Comparison of ENCODE assay signal across 8 cellular contexts in genomic region chr10:22086730-22087364, GRCh38.
DNase-seq lines count a peak whose midpoint lies in the region; ATAC-seq and TF ChIP-seq lines count a peak whose summit lies in the region.

No MANE protein-coding gene starts in this region.

- no peak for TF ChIP-seq CTCF in HFFc6 (IDR thresholded peaks at IDR 0.05)
- no peak for TF ChIP-seq CTCF in left ventricle myocardium inferior (IDR thresholded peaks at IDR 0.05; ENCODE audit: borderline replicate concordance)
- no peak for TF ChIP-seq CTCF in gastrocnemius medialis (IDR thresholded peaks at IDR 0.05 in 4 of 5, conservative IDR thresholded peaks at IDR 0.05 in 1 of 5)
- no peak for TF ChIP-seq CTCF in CD8-positive, alpha-beta T cell (IDR thresholded peaks at IDR 0.05)

- DNase-seq in HFFc6 (peak; percentile 47), SJCRH30 (peak; percentile 48 to 70), left ventricle myocardium inferior (peak; percentile 90), gastrocnemius medialis (peak; percentile 85 to 86), COLO829 (ENCODE audit: low spot score) (no peak), GDM1 (lab: John Stamatoyannopoulos, UW) (no peak)
- no peak for DNase-seq in CD8-positive, alpha-beta T cell

- no peak for TF ChIP-seq POLR2A in gastrocnemius medialis (IDR thresholded peaks at IDR 0.05)

- H3K9me3 ChIP-seq in SJCRH30 (replicated peaks) (no peaks in the 10 kb centered on the region), left ventricle myocardium inferior (replicated peaks) (peaks cover 3% of the 10 kb centered on the region), gastrocnemius medialis (no peaks in the 10 kb centered on the region)
- H3K9me3 ChIP-seq in CD8-positive, alpha-beta T cell (ENCODE audit: low read length), result no peaks in the 10 kb centered on the region

- H3K27ac ChIP-seq in SJCRH30 (no peak overlapping the region), left ventricle myocardium inferior (replicated peaks) (peak overlapping the region; percentile 68), gastrocnemius medialis (peak overlapping the region; percentile 62 to 72 (median 70))
- no peak overlapping the region for H3K27ac ChIP-seq in CD8-positive, alpha-beta T cell (ENCODE audit: low read depth, low read length)

- H3K36me3 ChIP-seq in SJCRH30 (no peaks in the 10 kb centered on the region), left ventricle myocardium inferior (no peaks in the 10 kb centered on the region), gastrocnemius medialis (no peaks in the 10 kb centered on the region)
- no peaks in the 10 kb centered on the region for H3K36me3 ChIP-seq in CD8-positive, alpha-beta T cell (ENCODE audit: insufficient read depth, low read length)

- ATAC-seq in gastrocnemius medialis (peak; percentile 99), HG03520 (IDR thresholded peaks at IDR 0.05; ENCODE audit: unreplicated experiment) (no peak)
- no peak for ATAC-seq in CD8-positive, alpha-beta T cell

- H3K9me3 Mint-ChIP-seq in HFFc6, result no peaks in the 10 kb centered on the region
- H3K9me3 Mint-ChIP-seq in CD8-positive, alpha-beta T cell, result no peaks in the 10 kb centered on the region

- CTCF ChIA-PET in CD8-positive, alpha-beta T cell (lab: Charles Lee), result no interaction called here

- in situ Hi-C loops in gastrocnemius medialis (cut with MboI; ENCODE audit: low sequenced_read_pairs in 4 of 4), result no loop called here

- no peaks in the 10 kb centered on the region; the same call in 1 of the 2 replicates for H3K27me3 Mint-ChIP-seq in HFFc6 (ENCODE audit: insufficient read depth)
- peaks cover 25% of the 10 kb centered on the region for H3K27me3 Mint-ChIP-seq in CD8-positive, alpha-beta T cell (ENCODE audit: low read depth)

- no peak overlapping the region; the same call in 1 of the 2 replicates for H3K4me3 Mint-ChIP-seq in HFFc6
- no peak overlapping the region for H3K4me3 Mint-ChIP-seq in CD8-positive, alpha-beta T cell

- H3K36me3 Mint-ChIP-seq in HFFc6 (ENCODE audit: low read depth), result no peaks in the 10 kb centered on the region
- H3K36me3 Mint-ChIP-seq in CD8-positive, alpha-beta T cell, result no peaks in the 10 kb centered on the region

- H3K4me3 ChIP-seq in SJCRH30 (no peak overlapping the region), left ventricle myocardium inferior (no peak overlapping the region), gastrocnemius medialis (peak overlapping the region in 3 of 4 donors; percentile 6 to 32 (median 12))
- H3K4me3 ChIP-seq in CD8-positive, alpha-beta T cell (ENCODE audit: low read depth, low read length), result no peak overlapping the region

- peaks cover 6% of the 10 kb centered on the region for H3K4me1 Mint-ChIP-seq in HFFc6 (ENCODE audit: low read depth)
- no peaks in the 10 kb centered on the region for H3K4me1 Mint-ChIP-seq in CD8-positive, alpha-beta T cell (ENCODE audit: low read depth)

- POLR2A ChIA-PET in CD8-positive, alpha-beta T cell (lab: Charles Lee), result no interaction called here

- H3K27me3 ChIP-seq in SJCRH30 (no peaks in the 10 kb centered on the region), left ventricle myocardium inferior (ENCODE audit: low read depth) (no peaks in the 10 kb centered on the region), gastrocnemius medialis (no peaks in the 10 kb centered on the region)
- no peaks in the 10 kb centered on the region for H3K27me3 ChIP-seq in CD8-positive, alpha-beta T cell (ENCODE audit: insufficient read depth, low read length)

- H3K27ac Mint-ChIP-seq in HFFc6, result no peak overlapping the region
- no peak overlapping the region for H3K27ac Mint-ChIP-seq in CD8-positive, alpha-beta T cell

- intact Hi-C loops in left ventricle myocardium inferior (cut with micrococcal nuclease), result no loop called here
- intact Hi-C loops in gastrocnemius medialis (cut with DNase I; ENCODE audit: low total_unique reads), result loop anchor here (2.0 to 10.0 kb wide), 3 partner anchors 84 to 238 kb away; partner anchors contain the start of genes BMI1 and DNAJC1
- intact Hi-C loops in CD8-positive, alpha-beta T cell (cut with DNase I, micrococcal nuclease), result no loop called here

- H3K4me1 ChIP-seq in SJCRH30 (peaks cover 4% of the 10 kb centered on the region; the same call in 1 of the 2 replicates), left ventricle myocardium inferior (peaks cover 18% of the 10 kb centered on the region), gastrocnemius medialis (peaks cover 13 to 16% of the 10 kb centered on the region in 2 donors)
- no peaks in the 10 kb centered on the region for H3K4me1 ChIP-seq in CD8-positive, alpha-beta T cell (ENCODE audit: insufficient read depth, low read length)

Comparison
In these comparisons a context has a peak if more than half of its experiments do, and no peak if none do; other contexts are left out.
1. DNase-seq: peak in HFFc6 (single experiment), SJCRH30 (2 of 2), left ventricle myocardium inferior (single experiment) and gastrocnemius medialis (2 of 2); none in COLO829 (single experiment), GDM1 (single experiment) and CD8-positive, alpha-beta T cell (0 of 7).
2. H3K27ac ChIP-seq: peak in left ventricle myocardium inferior (single experiment) and gastrocnemius medialis (4 of 4); none in SJCRH30 (single experiment) and CD8-positive, alpha-beta T cell (single experiment).
3. H3K4me3 ChIP-seq: peak in gastrocnemius medialis (3 of 4); none in SJCRH30 (single experiment), left ventricle myocardium inferior (single experiment) and CD8-positive, alpha-beta T cell (single experiment).
4. ATAC-seq: peak in gastrocnemius medialis (2 of 2); none in HG03520 (single experiment) and CD8-positive, alpha-beta T cell (single experiment).